9 cellular contexts compared by ENCODE assay signal in genomic region chr5:171647043-171647899, GRCh38.
DNase-seq lines count a peak whose midpoint lies in the region; ATAC-seq, FAIRE-seq and TF ChIP-seq lines count a peak whose summit lies in the region.
"Had no signal": no experiment of that assay in that cellular context is flagged by ENCODE, and none has a peak within 500 bp of the region (broad histone marks: within the 10 kb centered on the region; RNA-seq: fewer than 3 reads in every experiment).

No MANE protein-coding gene starts in this region.

- H3K27ac ChIP-seq in cardiac muscle cell (no peak overlapping the region), tibial artery (no peak overlapping the region)
- H3K27ac ChIP-seq: C4-2B had no signal

- ATAC-seq in SK-N-SH treated with all-trans-retinoic acid at 6 μM for 48 hours (peak; percentile 93), GM21528 (IDR thresholded peaks at IDR 0.05; ENCODE audit: low FRiP score, unreplicated experiment) (no peak)

- no peak overlapping the region for H3K4me3 ChIP-seq in cardiac muscle cell
- no peak overlapping the region for H3K4me3 ChIP-seq in tibial artery

- DNase-seq in stimulated activated CD4-positive, alpha-beta T cell treated with anti-CD3 and anti-CD28 coated beads, Interleukin-15, amount 100 ng/mL, for 24 hours: peak; percentile 8
- DNase-seq in stimulated activated CD4-positive, alpha-beta T cell treated with anti-CD3 and anti-CD28 coated beads, Interleukin-4, amount 100 ng/mL, for 24 hours: no peak
- DNase-seq in cardiac muscle cell (ENCODE audit: low read depth in 1 of 2, low spot score in 1 of 2): peak; percentile 16 to 65
- peak; percentile 79 for DNase-seq in urothelium cell line (ENCODE audit: low spot score)
- no peak for DNase-seq in tibial artery
- no peak for DNase-seq in NCI-H1048 (lab: John Stamatoyannopoulos, UW)

- intact Hi-C loops in tibial artery (cut with DNase I; ENCODE audit: low total_unique reads): no loop called here

- no peak for FAIRE-seq in urothelium cell line (lab: Jason Lieb, UNC)

- TF ChIP-seq CTCF in cardiac muscle cell (IDR thresholded peaks at IDR 0.05; ENCODE audit: low read depth, low read length) (peak; percentile 14), tibial artery (IDR thresholded peaks at IDR 0.05) (no peak)

- H3K27me3 ChIP-seq in cardiac muscle cell (no peaks in the 10 kb centered on the region), tibial artery (peaks cover 0 to 8% of the 10 kb centered on the region in 2 donors)

- H3K36me3 ChIP-seq in cardiac muscle cell (no peaks in the 10 kb centered on the region), tibial artery (no peaks in the 10 kb centered on the region)

- H3K4me1 ChIP-seq in cardiac muscle cell (ENCODE audit: low read depth) (no peaks in the 10 kb centered on the region), tibial artery (no peaks in the 10 kb centered on the region)

- H3K9me3 ChIP-seq in cardiac muscle cell (ENCODE audit: low read depth) (no peaks in the 10 kb centered on the region), tibial artery (no peaks in the 10 kb centered on the region)

TF ChIP-seq in SK-N-SH treated with all-trans-retinoic acid at 6 μM for 48 hours, 23 proteins besides CTCF, POLR2A, EP300 and RAD21:
- no peak for TF ChIP-seq TOX (CRISPR knock-in tag; IDR thresholded peaks at IDR 0.05; ENCODE audit: borderline replicate concordance)
- no peak for TF ChIP-seq CSRNP3 (CRISPR knock-in tag; IDR thresholded peaks at IDR 0.05)
TF ChIP-seq in SK-N-SH treated with all-trans-retinoic acid at 6 μM for 48 hours: peak in this region for 0.

Comparison
In these comparisons a context has a peak if more than half of its experiments do, and no peak if none do; other contexts are left out.
1. DNase-seq: peak in stimulated activated CD4-positive, alpha-beta T cell treated with anti-CD3 and anti-CD28 coated beads, Interleukin-15, amount 100 ng/mL, for 24 hours (single experiment), cardiac muscle cell (2 of 2) and urothelium cell line (single experiment); none in stimulated activated CD4-positive, alpha-beta T cell treated with anti-CD3 and anti-CD28 coated beads, Interleukin-4, amount 100 ng/mL, for 24 hours (single experiment), tibial artery (0 of 2) and NCI-H1048 (single experiment).